ENCODE assay signal across 17 cellular contexts in the genomic region with DNA sequence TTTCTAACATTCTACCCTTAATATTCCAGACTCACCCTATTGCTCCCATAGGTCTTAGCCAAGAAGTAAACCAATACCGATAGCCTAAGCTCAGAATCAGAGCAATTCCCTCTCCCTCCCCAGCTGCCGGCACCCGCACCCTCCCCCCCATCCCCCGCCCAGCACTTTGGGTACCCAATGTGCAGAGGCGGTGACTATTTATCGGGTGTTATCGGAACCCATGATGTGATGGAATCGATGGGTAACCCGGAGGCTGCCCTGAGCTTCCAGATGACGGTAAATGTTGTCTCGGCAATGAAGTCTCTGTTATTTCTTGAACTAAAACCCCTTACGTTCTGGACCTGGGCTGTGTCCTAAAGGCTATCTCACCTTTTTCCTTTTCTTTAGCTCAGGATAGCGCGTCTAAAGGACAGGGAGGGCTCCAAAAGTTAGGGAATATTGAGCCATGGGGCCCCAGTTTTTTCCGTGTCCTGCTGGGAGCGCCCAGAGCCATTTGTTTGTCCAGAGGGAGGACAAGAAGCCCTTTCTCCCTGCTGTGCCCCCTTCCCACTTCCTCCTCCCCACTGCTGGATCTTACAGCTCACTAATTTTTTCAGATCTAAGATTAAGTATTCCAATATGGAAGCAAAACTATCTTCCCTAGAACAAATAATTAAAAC. TPM values are rescaled to one million over a fixed set of nuclear protein-coding genes. Genes with fewer than 3 reads are reported as not detected.
DNase-seq lines count a peak whose midpoint lies in the region; ATAC-seq and TF ChIP-seq lines count a peak whose summit lies in the region.
"Had no signal": no experiment of that assay in that cellular context is flagged by ENCODE, and none has a peak within 500 bp of the region (broad histone marks: within the 10 kb centered on the region; RNA-seq: fewer than 3 reads in every experiment).

No MANE protein-coding gene starts in this region.

- intact Hi-C loops in esophagus muscularis mucosa (cut with DNase I): no loop called here
- intact Hi-C loops in mucosa of descending colon (cut with DNase I, micrococcal nuclease): no loop called here

- H3K9me3 ChIP-seq in esophagus muscularis mucosa (no peaks in the 10 kb centered on the region), neural cell (ENCODE audit: low read length) (no peaks in the 10 kb centered on the region), mucosa of descending colon (no peaks in the 10 kb centered on the region)

- peak overlapping the region; percentile 67 to 74 (median 70) for H3K4me3 ChIP-seq in esophagus muscularis mucosa
- peak overlapping the region; percentile 73 for H3K4me3 ChIP-seq in neural cell (ENCODE audit: low read length)
- H3K4me3 ChIP-seq in mucosa of descending colon: no peak overlapping the region
- H3K4me3 ChIP-seq: BLaER1 treated with 17β-estradiol and CSF1 and Interleukin-3, amounts not matched to agents 10 nM and 100 nM had no signal

- no peak for ATAC-seq in HG02763 (IDR thresholded peaks at IDR 0.05; ENCODE audit: unreplicated experiment)
- no peak for ATAC-seq in GM18498 (IDR thresholded peaks at IDR 0.05; ENCODE audit: unreplicated experiment)
- no peak for ATAC-seq in mucosa of descending colon
- ATAC-seq: natural killer cell treated with Interleukin-12 subunit alpha and Interleukin-12 subunit beta and Interleukin-15 and Interleukin-18, amount 100 ng/mL, for 72 hours had no signal

- DNase-seq in Ammon's horn (ENCODE audit: low spot score): peak; percentile 44
- peak; percentile 48 to 54 for DNase-seq in NCI-H524 (lab: John Stamatoyannopoulos, UW)
- no peak for DNase-seq in esophagus muscularis mucosa (ENCODE audit: extremely low spot score)
- DNase-seq in effector CD8-positive, alpha-beta T cell (lab: John Stamatoyannopoulos, UW): no peak
- no peak for DNase-seq in mucosa of descending colon
- DNase-seq: aorta, GDM1, MM.1S, NCI-H226, SHP77 treated with DMSO at 0.1 percent for 48 hours had no signal

- H3K4me1 ChIP-seq in esophagus muscularis mucosa (peaks cover 30 to 47% (median 35%) of the 10 kb centered on the region in 4 donors), mucosa of descending colon (ENCODE audit: low read depth) (peaks cover 14% of the 10 kb centered on the region)

- TF ChIP-seq CTCF in esophagus muscularis mucosa (IDR thresholded peaks at IDR 0.05) (no peak), neural cell (IDR thresholded peaks at IDR 0.05; ENCODE audit: poor library complexity, severe bottlenecking) (no peak), mucosa of descending colon (IDR thresholded peaks at IDR 0.05) (no peak)

- H3K79me2 ChIP-seq in neural cell (replicated peaks; ENCODE audit: insufficient read depth, low read length): no peaks in the 10 kb centered on the region

- peak overlapping the region; percentile 62 for H3K9ac ChIP-seq in neural cell (ENCODE audit: low read length)
- H3K9ac ChIP-seq: BLaER1 treated with 17β-estradiol and CSF1 and Interleukin-3, amounts not matched to agents 10 nM and 100 nM had no signal

- TF ChIP-seq EP300 in esophagus muscularis mucosa (IDR thresholded peaks at IDR 0.05) (no peak), neural cell (conservative IDR thresholded peaks at IDR 0.05; ENCODE audit: poor library complexity, severe bottlenecking) (no peak)

- H3K27me3 ChIP-seq in esophagus muscularis mucosa (peaks cover 0 to 47% (median 14%) of the 10 kb centered on the region in 4 donors), neural cell (ENCODE audit: insufficient read depth, low read depth, low read length) (peaks cover 56% of the 10 kb centered on the region)
- H3K27me3 ChIP-seq: BLaER1 treated with 17β-estradiol and CSF1 and Interleukin-3, amounts not matched to agents 10 nM and 100 nM had no signal

- H3K27ac ChIP-seq in esophagus muscularis mucosa (replicated peaks in 1 of 4) (peak overlapping the region; percentile 85 to 93 (median 89)), neural cell (ENCODE audit: low read length) (no peak overlapping the region)
- H3K27ac ChIP-seq: BLaER1 treated with 17β-estradiol and CSF1 and Interleukin-3, amounts not matched to agents 10 nM and 100 nM; epithelial cell of prostate; HL-60 had no signal

- TF ChIP-seq RAD21 in neural cell (conservative IDR thresholded peaks at IDR 0.05): no peak

- H3K4me2 ChIP-seq in neural cell (ENCODE audit: low read length): peak overlapping the region; percentile 65
- H3K4me2 ChIP-seq: BLaER1 treated with 17β-estradiol and CSF1 and Interleukin-3, amounts not matched to agents 10 nM and 100 nM had no signal

- no peak for TF ChIP-seq POLR2A in esophagus muscularis mucosa (IDR thresholded peaks at IDR 0.05; ENCODE audit: low read depth)

- no peaks in the 10 kb centered on the region for H3F3A ChIP-seq in neural cell (ENCODE audit: insufficient read depth, low read length, poor library complexity, severe bottlenecking)

- 0% methylated on average over 6 of the region's 16 CpGs for WGBS in esophagus muscularis mucosa

- H2AFZ ChIP-seq in neural cell (ENCODE audit: low read depth, low read length): peak overlapping the region; percentile 29

- H4K20me1 ChIP-seq in neural cell (ENCODE audit: insufficient read depth): no peaks in the 10 kb centered on the region
- H4K20me1 ChIP-seq: BLaER1 treated with 17β-estradiol and CSF1 and Interleukin-3, amounts not matched to agents 10 nM and 100 nM had no signal

- no peaks in the 10 kb centered on the region for H3K36me3 ChIP-seq in esophagus muscularis mucosa
- no peaks in the 10 kb centered on the region for H3K36me3 ChIP-seq in neural cell (ENCODE audit: insufficient read depth, low read length)
- H3K36me3 ChIP-seq in mucosa of descending colon (ENCODE audit: low read depth): no peaks in the 10 kb centered on the region
- H3K36me3 ChIP-seq: BLaER1 treated with 17β-estradiol and CSF1 and Interleukin-3, amounts not matched to agents 10 nM and 100 nM had no signal

- no peaks in the 10 kb centered on the region for H3K9me2 ChIP-seq in neural cell (ENCODE audit: insufficient read depth, low read length)

TF ChIP-seq in neural cell, 6 proteins besides CTCF, POLR2A, EP300 and RAD21:
- TF ChIP-seq TAF1 (IDR thresholded peaks at IDR 0.05; ENCODE audit: low read depth) (no peak), EZH2 (IDR thresholded peaks at IDR 0.05; ENCODE audit: borderline replicate concordance, insufficient read depth, low read length, poor library complexity, severe bottlenecking) (no peak), POLR2AphosphoS5 (IDR thresholded peaks at IDR 0.05) (no peak), SMC3 (conservative IDR thresholded peaks at IDR 0.05; ENCODE audit: poor library complexity) (no peak), MXI1 (conservative IDR thresholded peaks at IDR 0.05; ENCODE audit: poor library complexity, severe bottlenecking) (no peak)
- TF ChIP-seq, protein P1, sequence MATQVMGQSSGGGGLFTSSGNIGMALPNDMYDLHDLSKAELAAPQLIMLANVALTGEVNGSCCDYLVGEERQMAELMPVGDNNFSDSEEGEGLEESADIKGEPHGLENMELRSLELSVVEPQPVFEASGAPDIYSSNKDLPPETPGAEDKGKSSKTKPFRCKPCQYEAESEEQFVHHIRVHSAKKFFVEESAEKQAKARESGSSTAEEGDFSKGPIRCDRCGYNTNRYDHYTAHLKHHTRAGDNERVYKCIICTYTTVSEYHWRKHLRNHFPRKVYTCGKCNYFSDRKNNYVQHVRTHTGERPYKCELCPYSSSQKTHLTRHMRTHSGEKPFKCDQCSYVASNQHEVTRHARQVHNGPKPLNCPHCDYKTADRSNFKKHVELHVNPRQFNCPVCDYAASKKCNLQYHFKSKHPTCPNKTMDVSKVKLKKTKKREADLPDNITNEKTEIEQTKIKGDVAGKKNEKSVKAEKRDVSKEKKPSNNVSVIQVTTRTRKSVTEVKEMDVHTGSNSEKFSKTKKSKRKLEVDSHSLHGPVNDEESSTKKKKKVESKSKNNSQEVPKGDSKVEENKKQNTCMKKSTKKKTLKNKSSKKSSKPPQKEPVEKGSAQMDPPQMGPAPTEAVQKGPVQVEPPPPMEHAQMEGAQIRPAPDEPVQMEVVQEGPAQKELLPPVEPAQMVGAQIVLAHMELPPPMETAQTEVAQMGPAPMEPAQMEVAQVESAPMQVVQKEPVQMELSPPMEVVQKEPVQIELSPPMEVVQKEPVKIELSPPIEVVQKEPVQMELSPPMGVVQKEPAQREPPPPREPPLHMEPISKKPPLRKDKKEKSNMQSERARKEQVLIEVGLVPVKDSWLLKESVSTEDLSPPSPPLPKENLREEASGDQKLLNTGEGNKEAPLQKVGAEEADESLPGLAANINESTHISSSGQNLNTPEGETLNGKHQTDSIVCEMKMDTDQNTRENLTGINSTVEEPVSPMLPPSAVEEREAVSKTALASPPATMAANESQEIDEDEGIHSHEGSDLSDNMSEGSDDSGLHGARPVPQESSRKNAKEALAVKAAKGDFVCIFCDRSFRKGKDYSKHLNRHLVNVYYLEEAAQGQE (IDR thresholded peaks at IDR 0.05; ENCODE audit: borderline replicate concordance): no peak

RNA-seq across cellular contexts. Expression of a gene that starts 1.6 kb away (rescaled TPM):
- total RNA-seq in esophagus muscularis mucosa: 10 to 100 TPM; 14.5 to 29.3 (median 16.9) TPM
- 1.2 and 1.8 TPM in 2 replicates for polyA plus RNA-seq in neural cell
- 5.9 and 6.3 TPM in 2 replicates for polyA minus RNA-seq in neural cell
- total RNA-seq in mucosa of descending colon: 1 to 10 TPM in 1 of 3 donors, under 1 TPM in 2; 0.35 to 7.4 (median 0.41) TPM
- total RNA-seq: natural killer cell treated with Interleukin-12 subunit alpha and Interleukin-12 subunit beta and Interleukin-15 and Interleukin-18, amount 100 ng/mL, for 72 hours had no signal

Comparison
In these comparisons a context has a peak if more than half of its experiments do, and no peak if none do; other contexts are left out.
1. DNase-seq: peak in Ammon's horn (single experiment) and NCI-H524 (2 of 2); none in esophagus muscularis mucosa (single experiment), effector CD8-positive, alpha-beta T cell (single experiment) and mucosa of descending colon (0 of 3).